20 cellular contexts compared by ENCODE assay signal in genomic region chr6:127793396-127793795, GRCh38.
A peak's percentile ranks its signal among the peaks of the same experiment; 100 is the strongest.
DNase-seq lines count a peak whose midpoint lies in the region; ATAC-seq and TF ChIP-seq lines count a peak whose summit lies in the region.
"Had no signal": no experiment of that assay in that cellular context is flagged by ENCODE, and none has a peak within 500 bp of the region (broad histone marks: within the 10 kb centered on the region; RNA-seq: fewer than 3 reads in every experiment).

No MANE protein-coding gene starts in this region.

- H3K27me3 Mint-ChIP-seq in activated CD4-positive, alpha-beta T cell treated with anti-CD3 and anti-CD28 coated beads for 36 hours, result no peaks in the 10 kb centered on the region
- H3K27me3 Mint-ChIP-seq in T-helper 17 cell, result no peaks in the 10 kb centered on the region
- no peaks in the 10 kb centered on the region for H3K27me3 Mint-ChIP-seq in effector memory CD8-positive, alpha-beta T cell

- peak overlapping the region; percentile 37 for H3K27ac Mint-ChIP-seq in activated CD4-positive, alpha-beta T cell treated with anti-CD3 and anti-CD28 coated beads for 36 hours
- H3K27ac Mint-ChIP-seq in T-helper 17 cell, result peak overlapping the region; percentile 90
- H3K27ac Mint-ChIP-seq in effector memory CD8-positive, alpha-beta T cell, result peak overlapping the region; percentile 4 to 84

- TF ChIP-seq CTCF in A673 (conservative IDR thresholded peaks at IDR 0.05; ENCODE audit: low read depth, low read length) (no peak), foreskin fibroblast (IDR thresholded peaks at IDR 0.05; ENCODE audit: low read depth, low read length) (no peak)

- no peaks in the 10 kb centered on the region for H3K9me3 Mint-ChIP-seq in activated CD4-positive, alpha-beta T cell treated with anti-CD3 and anti-CD28 coated beads for 36 hours (ENCODE audit: low read depth)
- H3K9me3 Mint-ChIP-seq in effector memory CD8-positive, alpha-beta T cell, result no peaks in the 10 kb centered on the region

- POLR2A ChIA-PET in activated CD4-positive, alpha-beta T cell treated with anti-CD3 and anti-CD28 coated beads for 36 hours (lab: Charles Lee), result no interaction called here
- POLR2A ChIA-PET in A673 (lab: Charles Lee; ENCODE audit: low non-redundant PET), result interaction anchor here (0.5 kb wide), 1 partner anchor 1697 kb away, joined by 3 read pairs; no protein-coding TSS in a partner anchor

- no peak for DNase-seq in activated CD4-positive, alpha-beta T cell treated with anti-CD3 and anti-CD28 coated beads for 36 hours
- DNase-seq in activated CD4-positive, alpha-beta T cell treated with anti-CD3 and anti-CD28 coated beads, Interleukin-2, amount 50 U/mL, for 1 hour, result no peak
- DNase-seq in A673 (ENCODE audit: low spot score), result peak; percentile 76
- DNase-seq in T-helper 17 cell, result no peak
- no peak for DNase-seq in effector memory CD8-positive, alpha-beta T cell
- DNase-seq in foreskin fibroblast, result no peak
- no peak for DNase-seq in SHP77 (lab: John Stamatoyannopoulos, UW)
- DNase-seq: COR-L47, DMS153, EL, H7, Karpas-422, NCI-H1417, NCI-H2029, NCI-H2171 treated with DMSO at 0.1 percent for 48 hours, NCI-H82, Peyer's patch had no signal

- H3K4me1 Mint-ChIP-seq in activated CD4-positive, alpha-beta T cell treated with anti-CD3 and anti-CD28 coated beads for 36 hours, result peaks cover 82% of the 10 kb centered on the region
- H3K4me1 Mint-ChIP-seq in T-helper 17 cell, result peaks cover 70% of the 10 kb centered on the region
- H3K4me1 Mint-ChIP-seq in effector memory CD8-positive, alpha-beta T cell (ENCODE audit: low read depth in 2 of 2), result peaks cover 42 to 77% of the 10 kb centered on the region in 2 donors

- no peak overlapping the region for H3K27ac ChIP-seq in A673 (ENCODE audit: low read depth, low read length, poor library complexity, severe bottlenecking)
- H3K27ac ChIP-seq: 22Rv1, BLaER1, Peyer's patch had no signal

- H3K36me3 ChIP-seq in A673 (ENCODE audit: insufficient read depth, low read length, poor library complexity, severe bottlenecking), result no peaks in the 10 kb centered on the region
- H3K36me3 ChIP-seq: BLaER1, Peyer's patch had no signal

- H3K4me3 ChIP-seq in A673 (ENCODE audit: low read depth, low read length, poor library complexity, severe bottlenecking) (no peak overlapping the region), foreskin fibroblast (ENCODE audit: low read depth in 1 of 2, low read length in 2 of 2) (no peak overlapping the region)
- H3K4me3 ChIP-seq: BLaER1, Peyer's patch had no signal

- no peak for ATAC-seq in activated CD4-positive, alpha-beta T cell treated with anti-CD3 and anti-CD28 coated beads for 36 hours
- ATAC-seq in T-helper 17 cell, result no peak
- ATAC-seq in effector memory CD8-positive, alpha-beta T cell (replicated peaks), result no peak
- ATAC-seq in HG02885 (IDR thresholded peaks at IDR 0.05; ENCODE audit: poor library complexity, unreplicated experiment), result no peak

- BruUV-seq in A673 (replicated peaks; lab: Mats Ljungman, UMichigan), result no TSS peak

- intact Hi-C loops in activated CD4-positive, alpha-beta T cell treated with anti-CD3 and anti-CD28 coated beads for 36 hours (cut with DNase I, micrococcal nuclease), result no loop called here
- intact Hi-C loops in A673 (cut with micrococcal nuclease; ENCODE audit: unreplicated experiment), result no loop called here

- CTCF ChIA-PET in activated CD4-positive, alpha-beta T cell treated with anti-CD3 and anti-CD28 coated beads for 36 hours (lab: Charles Lee), result interaction anchor here (0.6 to 2.7 kb wide), 3 partner anchors 13 to 53 kb away, joined by 3 to 8 read pairs (median 3); no protein-coding TSS in a partner anchor
- CTCF ChIA-PET in A673 (lab: Charles Lee), result no interaction called here

- H3K27me3 ChIP-seq in A673 (replicated peaks; ENCODE audit: insufficient read depth, low read depth, low read length, poor library complexity), result no peaks in the 10 kb centered on the region
- H3K27me3 ChIP-seq: BLaER1, Peyer's patch had no signal

- H3K9me3 ChIP-seq in A673 (ENCODE audit: low read depth, low read length, poor library complexity, severe bottlenecking), result no peaks in the 10 kb centered on the region
- H3K9me3 ChIP-seq in T-helper 17 cell (ENCODE audit: control insufficient read depth, low read length, poor library complexity, severe bottlenecking), result no peaks in the 10 kb centered on the region
- H3K9me3 ChIP-seq: Peyer's patch had no signal

- peaks cover 22% of the 10 kb centered on the region for H3K36me3 Mint-ChIP-seq in activated CD4-positive, alpha-beta T cell treated with anti-CD3 and anti-CD28 coated beads for 36 hours (ENCODE audit: low read depth)
- peaks cover 11% of the 10 kb centered on the region for H3K36me3 Mint-ChIP-seq in T-helper 17 cell (ENCODE audit: low read depth)
- H3K36me3 Mint-ChIP-seq in effector memory CD8-positive, alpha-beta T cell (ENCODE audit: insufficient read depth), result peaks cover 15% of the 10 kb centered on the region

- H3K4me3 Mint-ChIP-seq in activated CD4-positive, alpha-beta T cell treated with anti-CD3 and anti-CD28 coated beads for 36 hours, result no peak overlapping the region
- peak overlapping the region; percentile 69 for H3K4me3 Mint-ChIP-seq in T-helper 17 cell
- H3K4me3 Mint-ChIP-seq in effector memory CD8-positive, alpha-beta T cell, result peak overlapping the region; percentile 3 to 8

- H3K4me1 ChIP-seq in A673 (ENCODE audit: insufficient read depth, low read length, poor library complexity, severe bottlenecking), result peaks cover 15% of the 10 kb centered on the region
- H3K4me1 ChIP-seq: BLaER1, Peyer's patch had no signal

Comparison
In these comparisons a context has a peak if more than half of its experiments do, and no peak if none do; other contexts are left out.
1. H3K27ac Mint-ChIP-seq: peak in every context shown above with its lines; median percentile 90 in T-helper 17 cell; 44 in effector memory CD8-positive, alpha-beta T cell; 37 in activated CD4-positive, alpha-beta T cell treated with anti-CD3 and anti-CD28 coated beads for 36 hours.